Comparison of ENCODE assay signal across 8 cellular contexts in the genomic region with DNA sequence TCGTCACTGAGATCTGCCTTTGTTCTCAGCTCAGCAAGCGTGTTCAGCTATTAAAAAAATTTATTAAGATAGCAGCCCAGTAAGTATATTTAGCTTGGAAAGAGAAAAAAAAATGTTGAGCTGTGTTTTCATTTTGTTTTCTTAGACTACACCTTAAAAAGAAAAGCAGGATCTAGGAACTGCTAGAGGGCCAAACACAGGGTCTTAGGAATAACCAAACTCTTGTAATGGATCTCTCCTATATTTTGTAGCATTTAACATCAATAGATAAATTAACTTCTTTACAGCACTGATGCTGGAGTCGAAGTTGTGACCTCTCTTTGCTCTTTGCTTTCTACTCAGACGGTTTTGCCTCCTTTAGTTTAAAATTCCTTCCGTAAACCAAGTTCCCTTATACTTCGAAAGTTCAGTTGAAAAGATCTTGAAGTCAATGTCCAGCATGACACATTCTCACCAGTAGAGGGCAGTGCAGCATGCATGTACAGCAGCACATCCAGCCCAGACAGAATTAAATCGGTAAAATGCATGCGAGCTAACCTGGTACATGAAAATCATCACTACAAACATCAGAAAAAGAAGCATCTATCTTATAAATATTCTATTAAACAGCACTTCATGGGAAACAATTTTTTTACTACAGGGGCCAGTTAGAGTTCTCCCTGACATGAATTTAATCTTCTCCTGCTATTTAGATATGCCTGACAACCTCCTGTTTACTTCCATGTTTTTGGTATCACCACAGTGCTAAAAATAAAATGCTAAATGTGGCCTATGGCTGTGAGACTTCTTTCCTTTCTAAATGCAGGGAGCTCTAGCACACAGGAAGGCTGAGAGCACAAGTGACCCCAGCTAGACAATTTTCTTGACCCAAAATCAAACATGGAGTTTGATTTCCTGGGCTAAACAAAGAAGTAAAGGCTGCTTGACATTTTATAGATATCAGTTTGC. TPM values are rescaled to one million over a fixed set of nuclear protein-coding genes. Genes with fewer than 3 reads are reported as not detected.
DNase-seq lines count a peak whose midpoint lies in the region; ATAC-seq and TF ChIP-seq lines count a peak whose summit lies in the region.

No MANE protein-coding gene starts in this region.

- CTCF ChIA-PET in activated CD4-positive, alpha-beta T cell treated with anti-CD3 and anti-CD28 coated beads, Interleukin-2, amount 10 ng/mL, durations not matched to agents 7 days and 5 days (lab: Charles Lee) = interaction anchor here (0.5 to 2.9 kb wide), 8 partner anchors 54 to 1660 kb away, joined by 3 to 23 read pairs (median 4); no protein-coding TSS in a partner anchor

- H3K9me3 Mint-ChIP-seq in activated CD4-positive, alpha-beta T cell treated with anti-CD3 and anti-CD28 coated beads, Interleukin-2, amount 10 ng/mL, durations not matched to agents 7 days and 5 days = no peaks in the 10 kb centered on the region

- no peak overlapping the region for H3K4me3 ChIP-seq in lower leg skin (ENCODE audit: low read depth, poor library complexity, severe bottlenecking)

- peak; percentile 66 for ATAC-seq in HG03175 (IDR thresholded peaks at IDR 0.05; ENCODE audit: unreplicated experiment)
- ATAC-seq in HG02610 (IDR thresholded peaks at IDR 0.05; ENCODE audit: unreplicated experiment) = no peak

- no peak for TF ChIP-seq POLR2A in lower leg skin (IDR thresholded peaks at IDR 0.05)

- intact Hi-C loops in lower leg skin (cut with DNase I; ENCODE audit: low total_unique reads) = loop anchor here (5.0 to 10.0 kb wide), 3 partner anchors 185 to 1317 kb away; no protein-coding TSS in a partner anchor

- H3K27ac Mint-ChIP-seq in activated CD4-positive, alpha-beta T cell treated with anti-CD3 and anti-CD28 coated beads, Interleukin-2, amount 10 ng/mL, durations not matched to agents 7 days and 5 days = no peak overlapping the region

- peak in 1 of 3 donors; percentile 91 for TF ChIP-seq CTCF in lower leg skin (IDR thresholded peaks at IDR 0.05)

- H3K36me3 Mint-ChIP-seq in activated CD4-positive, alpha-beta T cell treated with anti-CD3 and anti-CD28 coated beads, Interleukin-2, amount 10 ng/mL, durations not matched to agents 7 days and 5 days (ENCODE audit: low read depth) = no peaks in the 10 kb centered on the region

- WGBS in lower leg skin, 2 donors = 20 to 22% methylated on average over 8 of the region's 8 CpGs

- H3K4me3 Mint-ChIP-seq in activated CD4-positive, alpha-beta T cell treated with anti-CD3 and anti-CD28 coated beads, Interleukin-2, amount 10 ng/mL, durations not matched to agents 7 days and 5 days = no peak overlapping the region

- peak; percentile 86 for DNase-seq in EH (ENCODE audit: low read depth)
- DNase-seq in NCI-H526 treated with DMSO at 0.1 percent for 48 hours (lab: John Stamatoyannopoulos, UW) = peak; percentile 55
- peak; percentile 87 for DNase-seq in activated CD4-positive, alpha-beta T cell treated with anti-CD3 and anti-CD28 coated beads, Interleukin-2, amount 10 ng/mL, durations not matched to agents 7 days and 5 days
- DNase-seq in dedifferentiated amniotic fluid mesenchymal stem cell (ENCODE audit: extremely low spot score) = peak; percentile 90
- DNase-seq in lower leg skin (ENCODE audit: low spot score in 2 of 2) = peak; percentile 93 to 96
- DNase-seq in stimulated activated CD4-positive, alpha-beta T cell treated with anti-CD3 and anti-CD28 coated beads, Interleukin-4, amount 100 ng/mL, for 4 hours = peak; percentile 56 to 65

- peaks cover 13% of the 10 kb centered on the region for H3K27me3 Mint-ChIP-seq in activated CD4-positive, alpha-beta T cell treated with anti-CD3 and anti-CD28 coated beads, Interleukin-2, amount 10 ng/mL, durations not matched to agents 7 days and 5 days

- H3K4me1 Mint-ChIP-seq in activated CD4-positive, alpha-beta T cell treated with anti-CD3 and anti-CD28 coated beads, Interleukin-2, amount 10 ng/mL, durations not matched to agents 7 days and 5 days = peaks cover 3% of the 10 kb centered on the region

- POLR2A ChIA-PET in activated CD4-positive, alpha-beta T cell treated with anti-CD3 and anti-CD28 coated beads, Interleukin-2, amount 10 ng/mL, durations not matched to agents 7 days and 5 days (lab: Charles Lee) = no interaction called here

RNA-seq across cellular contexts. Expression of a gene that starts 48.2 kb away (rescaled TPM):
- total RNA-seq in activated CD4-positive, alpha-beta T cell treated with anti-CD3 and anti-CD28 coated beads, Interleukin-2, amount 10 ng/mL, durations not matched to agents 7 days and 5 days = 10 to 100 TPM; 14.5 to 15.1 TPM
- total RNA-seq in lower leg skin = 10 to 100 TPM; 30.9 to 40.3 (median 37.3) TPM
